ENCODE assay signal across 1 cellular context in genomic region chr11:83051760-83052671, GRCh38.
TF ChIP-seq lines count a peak whose summit lies in the region.

No MANE protein-coding gene starts in this region.

TF ChIP-seq in GM23338, 12 proteins besides CTCF, POLR2A, EP300 and RAD21 (continued from another document):
- no peak for TF ChIP-seq ZNF462 (CRISPR knock-in tag; IDR thresholded peaks at IDR 0.05)
- TF ChIP-seq STAT1 (IDR thresholded peaks at IDR 0.05; ENCODE audit: unreplicated experiment): no peak
- TF ChIP-seq EZH2phosphoT487 (IDR thresholded peaks at IDR 0.05; ENCODE audit: unreplicated experiment): no peak
- no peak for TF ChIP-seq EZH2 (IDR thresholded peaks at IDR 0.05; ENCODE audit: low read depth, unreplicated experiment)
- TF ChIP-seq POLR2AphosphoS5 (IDR thresholded peaks at IDR 0.05; ENCODE audit: low read depth): no peak
- no peak for TF ChIP-seq ETS1 (IDR thresholded peaks at IDR 0.05)
- TF ChIP-seq NANOG (IDR thresholded peaks at IDR 0.05; ENCODE audit: borderline replicate concordance): no peak
- no peak for TF ChIP-seq ZNF331 (CRISPR knock-in tag; IDR thresholded peaks at IDR 0.05; ENCODE audit: low read depth)
- no peak for TF ChIP-seq CREB1 (CRISPR knock-in tag; IDR thresholded peaks at IDR 0.05; ENCODE audit: low read depth)
- no peak for TF ChIP-seq JUNB (IDR thresholded peaks at IDR 0.05; ENCODE audit: unreplicated experiment)
- no peak for TF ChIP-seq REST (IDR thresholded peaks at IDR 0.05; ENCODE audit: unreplicated experiment)
